Comparison of ENCODE assay signal across 14 cellular contexts in the genomic region with DNA sequence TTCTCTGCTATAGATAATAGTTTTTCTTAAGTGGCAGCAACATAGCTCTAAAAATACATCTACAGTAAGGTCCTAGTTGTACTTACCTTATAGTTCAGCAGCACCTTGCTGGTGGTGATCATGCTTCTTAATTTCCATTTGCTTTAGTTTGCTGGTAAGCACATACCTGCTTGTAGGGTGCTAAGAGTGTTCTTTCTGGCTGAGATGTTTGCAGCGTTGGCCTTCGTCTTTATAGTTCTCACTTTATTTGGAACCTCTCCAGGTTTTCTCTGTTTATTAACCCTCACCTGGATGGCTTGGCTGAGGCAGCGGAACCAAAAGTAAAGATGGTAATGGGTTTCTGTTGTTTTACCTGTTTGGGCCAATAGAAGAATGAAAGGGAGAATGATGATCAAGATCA.
"Had no signal": no experiment of that assay in that cellular context is flagged by ENCODE, and none has a peak within 500 bp of the region (broad histone marks: within the 10 kb centered on the region; RNA-seq: fewer than 3 reads in every experiment).

No MANE protein-coding gene starts in this region.

- ATAC-seq: activated CD4-positive, alpha-beta T cell treated with anti-CD3 and anti-CD28 coated beads for 36 hours; heart left ventricle; natural killer cell had no signal

- H3K27me3 ChIP-seq: adrenal gland, heart left ventricle, tibial artery had no signal

- H3K27ac ChIP-seq: adrenal gland, dorsolateral prefrontal cortex, heart left ventricle, tibial artery had no signal

- DNase-seq: activated CD4-positive, alpha-beta memory T cell treated with anti-CD3 and anti-CD28 coated beads, Interleukin-2, amount 10 ng/mL, durations not matched to agents 7 days and 5 days; activated CD4-positive, alpha-beta T cell treated with anti-CD3 and anti-CD28 coated beads for 36 hours; activated effector memory CD4-positive, alpha-beta T cell treated with Interleukin-2 at 50 U/mL for 16 hours; activated T-cell treated with anti-CD3 and anti-CD28 coated beads, Interleukin-2, amount 50 U/mL, for 24 hours; adrenal gland; dorsolateral prefrontal cortex; endodermal cell; heart left ventricle; mesendoderm; natural killer cell; stimulated activated CD4-positive, alpha-beta T cell treated with anti-CD3 and anti-CD28 coated beads, Interleukin-15, amount 100 ng/mL, for 24 hours; stimulated activated CD4-positive, alpha-beta T cell treated with anti-CD3 and anti-CD28 coated beads, Interleukin-4, amount 100 ng/mL, for 1 hour; stimulated activated naive CD4-positive, alpha-beta T cell; tibial artery had no signal

- H3K4me3 ChIP-seq: adrenal gland, dorsolateral prefrontal cortex, heart left ventricle, tibial artery had no signal

- H3K36me3 ChIP-seq: adrenal gland, tibial artery had no signal

- H3K4me1 ChIP-seq: adrenal gland, heart left ventricle, tibial artery had no signal

- H3K9me3 ChIP-seq: adrenal gland, heart left ventricle, tibial artery had no signal
